ENCODE assay signal across 12 cellular contexts in the genomic region with DNA sequence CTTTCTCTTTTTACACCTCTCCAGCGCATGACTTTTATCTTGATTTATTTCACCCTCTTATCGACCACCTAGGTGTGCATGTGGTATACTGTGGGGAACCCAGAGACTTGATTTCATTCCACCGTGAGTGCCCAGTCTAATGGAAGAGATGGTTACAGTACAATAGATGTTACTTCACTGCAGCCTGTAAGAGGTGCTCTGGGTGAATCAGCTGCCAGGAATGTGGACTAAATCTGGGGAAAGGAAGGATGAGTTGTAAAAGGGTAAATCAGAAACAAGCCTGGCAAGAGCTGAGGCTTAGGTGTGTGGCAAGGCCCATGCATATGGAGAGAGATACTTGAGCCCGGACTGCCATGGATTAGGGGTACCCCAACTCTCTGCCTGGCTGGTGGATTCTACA. TPM values are rescaled to one million over a fixed set of nuclear protein-coding genes. Genes with fewer than 3 reads are reported as not detected.
DNase-seq lines count a peak whose midpoint lies in the region; ATAC-seq, FAIRE-seq and TF ChIP-seq lines count a peak whose summit lies in the region.
"Had no signal": no experiment of that assay in that cellular context is flagged by ENCODE, and none has a peak within 500 bp of the region (broad histone marks: within the 10 kb centered on the region; RNA-seq: fewer than 3 reads in every experiment).

No MANE protein-coding gene starts in this region.

- H3K9me3 ChIP-seq in HepG2 (ENCODE audit: low read length) (no peaks in the 10 kb centered on the region), body of pancreas (no peaks in the 10 kb centered on the region)

- ATAC-seq in HepG2 (peak; percentile 20; the same call in 2 of the 3 replicates), GM21717 (IDR thresholded peaks at IDR 0.05; ENCODE audit: unreplicated experiment) (no peak), body of pancreas (no peak)

- H3K9ac ChIP-seq in HepG2 (ENCODE audit: insufficient read depth, low read depth, low read length): no peak overlapping the region

- H3K36me3 ChIP-seq in HepG2 (replicated peaks in 1 of 2; ENCODE audit: control insufficient read depth in 1 of 2, insufficient read depth in 2 of 2, low read length in 2 of 2): peaks cover 44 to 86% of the 10 kb centered on the region in 2 experiments
- H3K36me3 ChIP-seq in body of pancreas (replicated peaks in 1 of 2; ENCODE audit: insufficient read depth in 1 of 2, low read depth in 2 of 2): no peaks in the 10 kb centered on the region

- H3K4me1 ChIP-seq in HepG2 (ENCODE audit: insufficient read depth, low read length) (peaks cover 59% of the 10 kb centered on the region), body of pancreas (peaks cover 58% of the 10 kb centered on the region)

- H3K4me3 Mint-ChIP-seq in chondrocyte (ENCODE audit: unreplicated experiment): no peak overlapping the region

- no peaks in the 10 kb centered on the region for H3K36me3 Mint-ChIP-seq in chondrocyte (ENCODE audit: low read depth)

- H2AFZ ChIP-seq in HepG2 (ENCODE audit: low read length): no peak overlapping the region

- POLR2A ChIA-PET in HepG2 (lab: Yijun Ruan, JAX): no interaction called here

- DNase-seq in ACHN (peak; percentile 80), HS-5 (ENCODE audit: low read depth) (peak; percentile 77), chondrocyte (ENCODE audit: low spot score) (no peak), HepG2 (ENCODE audit: low spot score) (peak; percentile 33), HuH-7.5 (ENCODE audit: low spot score) (no peak), body of pancreas (no peak)
- DNase-seq in activated CD4-positive, CD25-positive, alpha-beta regulatory T cell (lab: John Stamatoyannopoulos, UW): no peak
- DNase-seq: activated B cell treated with CpG ODN at 0.5 μM for 24 hours, DMS 273 treated with DMSO at 0.1 percent for 48 hours, NCI-H446 had no signal

- BruUV-seq in HepG2 (replicated peaks; lab: Mats Ljungman, UMichigan): no TSS peak

- peaks cover 75% of the 10 kb centered on the region for H4K20me1 ChIP-seq in HepG2 (ENCODE audit: insufficient read depth, low read length)

- H3K79me2 ChIP-seq in HepG2 (ENCODE audit: insufficient read depth, low read length): peaks cover 98% of the 10 kb centered on the region

- no peak for TF ChIP-seq RAD21 in HepG2 (CRISPR knock-in tag; IDR thresholded peaks at IDR 0.05)

- H3K27ac Mint-ChIP-seq in chondrocyte (ENCODE audit: unreplicated experiment): peak overlapping the region; percentile 78

- H3K27me3 ChIP-seq in HepG2 (ENCODE audit: control insufficient read depth in 1 of 2, insufficient read depth in 2 of 2, low read length in 2 of 2): no peaks in the 10 kb centered on the region
- H3K27me3 ChIP-seq in body of pancreas: no peaks in the 10 kb centered on the region
- H3K27me3 ChIP-seq: dorsolateral prefrontal cortex had no signal

- WGBS in HepG2 (ENCODE audit: low lambda C conversion rate): 97% methylated on average over 4 of the region's 4 CpGs
- 73 to 77% methylated on average over 4 of the region's 4 CpGs for WGBS in body of pancreas, 2 donors

- H3K4me3 ChIP-seq in HepG2 (replicated peaks in 1 of 3; ENCODE audit: insufficient read depth in 1 of 3, low read depth in 2 of 3, low read length in 3 of 3) (no peak overlapping the region), body of pancreas (no peak overlapping the region)

- no peaks in the 10 kb centered on the region for H3K9me3 Mint-ChIP-seq in chondrocyte (ENCODE audit: low read depth)
- H3K9me3 Mint-ChIP-seq: activated B cell treated with CpG ODN at 0.5 μM for 24 hours had no signal

- CTCF ChIA-PET in HepG2 (lab: Yijun Ruan, JAX; ENCODE audit: low intra/inter-chr PET ratio, low total read pairs): no interaction called here

- TF ChIP-seq POLR2A in HepG2 (IDR thresholded peaks at IDR 0.05; ENCODE audit: insufficient read depth in 1 of 2, low read depth in 2 of 2, low read length in 2 of 2) (no peak; a peak in 1 of 4 replicates), body of pancreas (IDR thresholded peaks at IDR 0.05) (no peak)

- TF ChIP-seq EP300 in HepG2 (IDR thresholded peaks at IDR 0.05; ENCODE audit: low read depth in 2 of 2, low read length in 2 of 2) (no peak), HepG2 (CRISPR knock-in tag; IDR thresholded peaks at IDR 0.05; ENCODE audit: borderline replicate concordance) (no peak)

- in situ Hi-C loops in ACHN (cut with HindIII; ENCODE audit: low pct_ligation_motif_present, low pct_unique_long_range_greater_than_20kb, low sequenced_read_pairs): no loop called here
- in situ Hi-C loops in HepG2 (cut with HindIII; ENCODE audit: extremely low pct_ligation_motif_present, low pct_unique_long_range_greater_than_20kb): no loop called here

- TF ChIP-seq CTCF in chondrocyte (IDR thresholded peaks at IDR 0.05) (no peak), HepG2 (CRISPR knock-in tag; IDR thresholded peaks at IDR 0.05) (no peak), body of pancreas (IDR thresholded peaks at IDR 0.05) (no peak)

- H3K27ac ChIP-seq in HepG2 (ENCODE audit: extremely low read length, insufficient read depth, low read length) (no peak overlapping the region), body of pancreas (no peak overlapping the region)

- intact Hi-C loops in HepG2 (cut with micrococcal nuclease; ENCODE audit: unreplicated experiment) (no loop called here), body of pancreas (cut with DNase I) (loop anchor here (10.0 kb wide), 1 partner anchor 984 kb away; no protein-coding TSS in a partner anchor)

- H3K27me3 Mint-ChIP-seq in chondrocyte (ENCODE audit: low read depth): no peaks in the 10 kb centered on the region
- H3K27me3 Mint-ChIP-seq: activated B cell treated with CpG ODN at 0.5 μM for 24 hours had no signal

- FAIRE-seq in HepG2 (lab: Jason Lieb, UNC): no peak

- no peak overlapping the region for H3K4me2 ChIP-seq in HepG2 (ENCODE audit: low read depth, low read length)

- H3K4me1 Mint-ChIP-seq in chondrocyte (ENCODE audit: low read depth): peaks cover 62% of the 10 kb centered on the region

TF ChIP-seq in HepG2, 621 proteins besides CTCF, POLR2A, EP300 and RAD21:
- peak; percentile 63 for TF ChIP-seq TEAD3 (CRISPR knock-in tag; optimal IDR thresholded peaks at IDR 0.05; ENCODE audit: borderline replicate concordance)
- TF ChIP-seq FOSL2 (CRISPR knock-in tag; IDR thresholded peaks at IDR 0.05): peak; percentile 88
- no peak for TF ChIP-seq MATR3 (CRISPR knock-in tag; IDR thresholded peaks at IDR 0.05)
TF ChIP-seq in HepG2: peak in this region for 2.

RNA-seq across cellular contexts. Expression of gene STK35, which starts 7.4 kb away (rescaled TPM):
- total RNA-seq in chondrocyte (13.7 to 16.0 TPM (median 14.5 TPM) in 3 replicates), HepG2 (2016; rRNA removed; fragmentation: Illumina TruSeq; extraction: Trizol) (29.8 and 34.9 TPM in 2 replicates), body of pancreas (10 to 100 TPM in 1 of 2 donors, 1 to 10 TPM in 1; 8.6 to 22.7 TPM)
- total RNA-seq in HepG2 (2016; cell fraction: cytosol; rRNA removed; fragmentation: Illumina TruSeq; extraction: Trizol; ENCODE audit: low read depth): 13.7 and 15.4 TPM in 2 replicates
- total RNA-seq in HepG2 (2016; cell fraction: insoluble cytoplasmic fraction; rRNA removed; fragmentation: Illumina TruSeq; extraction: Trizol): 30.2 and 30.4 TPM in 2 replicates
- 27.3 and 27.9 TPM in 2 replicates for total RNA-seq in HepG2 (2016; cell fraction: membrane; rRNA removed; fragmentation: Illumina TruSeq; extraction: Trizol)
- total RNA-seq in HepG2 (2016; cell fraction: nucleus; rRNA removed; fragmentation: Illumina TruSeq; extraction: Trizol): 24.3 and 27.8 TPM in 2 replicates
- polyA plus RNA-seq in HepG2 (2011; rRNA removed): 26.5 and 27.4 TPM in 2 replicates
- 24.8 and 26.8 TPM in 2 replicates for polyA plus RNA-seq in HepG2 (2011; cell fraction: cytosol; rRNA removed)
- polyA plus RNA-seq in HepG2 (2011; cell fraction: nucleus; rRNA removed): 42.3 and 48.0 TPM in 2 replicates
- polyA plus RNA-seq in HepG2 (2012): 16.4 and 17.0 TPM in 2 replicates
- polyA plus RNA-seq in HepG2 (2016; cell fraction: cytosol; fragmentation: Illumina TruSeq; extraction: Trizol; ENCODE audit: low read depth): 1.8 and 1.9 TPM in 2 replicates
- 23.6 and 32.2 TPM in 2 replicates for polyA plus RNA-seq in HepG2 (2016; cell fraction: insoluble cytoplasmic fraction; fragmentation: Illumina TruSeq; extraction: Trizol; ENCODE audit: low read depth)
- polyA plus RNA-seq in HepG2 (2016; cell fraction: membrane; fragmentation: Illumina TruSeq; extraction: Trizol; ENCODE audit: low read depth): 11.0 and 12.3 TPM in 2 replicates
- 38.0 and 38.6 TPM in 2 replicates for polyA plus RNA-seq in HepG2 (2016; cell fraction: nucleus; fragmentation: Illumina TruSeq; extraction: Trizol; ENCODE audit: insufficient read depth, low read depth)
- polyA minus RNA-seq in HepG2 (2011; rRNA and poly(A)+ RNA removed; ENCODE audit: low replicate concordance): 14.2 and 74.6 TPM in 2 replicates
- 24.6 and 25.4 TPM in 2 replicates for polyA minus RNA-seq in HepG2 (2011; cell fraction: cytosol; rRNA and poly(A)+ RNA removed)
- 34.6 and 38.4 TPM in 2 replicates for polyA minus RNA-seq in HepG2 (2011; cell fraction: nucleus; rRNA and poly(A)+ RNA removed)

Comparison
In these comparisons a context has a peak if more than half of its experiments do, and no peak if none do; other contexts are left out.
1. DNase-seq: peak in ACHN (single experiment), HS-5 (single experiment) and HepG2 (single experiment); none in chondrocyte (single experiment), HuH-7.5 (single experiment), activated CD4-positive, CD25-positive, alpha-beta regulatory T cell (0 of 4) and body of pancreas (0 of 4).